Comparison of ENCODE assay signal across 8 cellular contexts in genomic region chr21:42651515-42652401, GRCh38. TPM values are rescaled to one million over a fixed set of nuclear protein-coding genes. Genes with fewer than 3 reads are reported as not detected.
DNase-seq lines count a peak whose midpoint lies in the region; ATAC-seq and TF ChIP-seq lines count a peak whose summit lies in the region.

No MANE protein-coding gene starts in this region.

- H3K4me1 ChIP-seq in Loucy (ENCODE audit: insufficient read depth, low read length, poor library complexity, severe bottlenecking): peaks cover 29% of the 10 kb centered on the region

- no peaks in the 10 kb centered on the region for H3K27me3 ChIP-seq in Loucy (ENCODE audit: insufficient read depth, low read length, poor library complexity, severe bottlenecking)

- peaks cover 24% of the 10 kb centered on the region for H4K20me1 ChIP-seq in Loucy (ENCODE audit: insufficient read depth, low read length, poor library complexity, severe bottlenecking)

- no peaks in the 10 kb centered on the region for H3K36me3 ChIP-seq in Loucy (ENCODE audit: insufficient read depth, low read length)

- peak overlapping the region; percentile 22 for H3K4me2 ChIP-seq in Loucy (ENCODE audit: low read depth, low read length, poor library complexity, severe bottlenecking)

- peak overlapping the region; percentile 26 to 90 (median 58) for H3K4me3 Mint-ChIP-seq in naive thymus-derived CD8-positive, alpha-beta T cell

- no peaks in the 10 kb centered on the region for H3K9me2 ChIP-seq in Loucy (replicated peaks; ENCODE audit: low read depth, low read length)

- H3K4me3 ChIP-seq in Loucy (ENCODE audit: low read length, poor library complexity, severe bottlenecking): no peak overlapping the region

- DNase-seq in COR-L47 (lab: John Stamatoyannopoulos, UW): peak; percentile 51
- DNase-seq in cerebellar nuclear complex (lab: John Stamatoyannopoulos, UW): peak; percentile 67 to 80
- DNase-seq in naive thymus-derived CD8-positive, alpha-beta T cell: peak in 1 of 10 donors; percentile 43
- DNase-seq in stimulated activated CD4-positive, alpha-beta T cell treated with anti-CD3 and anti-CD28 coated beads, Interleukin-12 subunit alpha, Interleukin-12 subunit beta, amount 100 ng/mL, for 4 hours: no peak
- no peak for DNase-seq in NCI-H2081 (lab: John Stamatoyannopoulos, UW)
- no peak for DNase-seq in 8988T

- POLR2A ChIA-PET in naive thymus-derived CD8-positive, alpha-beta T cell (lab: Charles Lee): interaction anchor here (0.7 kb wide), 1 partner anchor 66 kb away, joined by 3 read pairs; no protein-coding TSS in a partner anchor

- no peaks in the 10 kb centered on the region for H3K9me3 Mint-ChIP-seq in naive thymus-derived CD8-positive, alpha-beta T cell

- H3K4me1 Mint-ChIP-seq in naive thymus-derived CD8-positive, alpha-beta T cell: peaks cover 19 to 29% (median 26%) of the 10 kb centered on the region in 4 donors

- no peak overlapping the region for H2AFZ ChIP-seq in Loucy (ENCODE audit: low read length)

- no peaks in the 10 kb centered on the region for H3K9me3 ChIP-seq in Loucy (ENCODE audit: insufficient read depth, low read depth, low read length)

- H3K9ac ChIP-seq in Loucy (ENCODE audit: low read depth, low read length, poor library complexity, severe bottlenecking): no peak overlapping the region

- H3K79me2 ChIP-seq in Loucy (ENCODE audit: insufficient read depth, low read length): peaks cover 22% of the 10 kb centered on the region; the same call in 1 of the 2 replicates

- TF ChIP-seq CTCF in Loucy (conservative IDR thresholded peaks at IDR 0.05; ENCODE audit: low read length): no peak

- H3K27ac Mint-ChIP-seq in naive thymus-derived CD8-positive, alpha-beta T cell: peak overlapping the region in 9 of 10 donors; percentile 11 to 77 (median 47)

- peaks cover 0 to 11% (median 0%) of the 10 kb centered on the region in 5 donors for H3K27me3 Mint-ChIP-seq in naive thymus-derived CD8-positive, alpha-beta T cell

- H3F3A ChIP-seq in Loucy (ENCODE audit: low read depth): peaks cover 2% of the 10 kb centered on the region; the same call in 1 of the 2 replicates

- H3K36me3 Mint-ChIP-seq in naive thymus-derived CD8-positive, alpha-beta T cell: no peaks in the 10 kb centered on the region

- ATAC-seq in naive thymus-derived CD8-positive, alpha-beta T cell: no peak
- ATAC-seq in GM21529 (IDR thresholded peaks at IDR 0.05; ENCODE audit: unreplicated experiment): no peak

RNA-seq across cellular contexts. Expression of gene PDE9A, which starts 1.7 kb away (rescaled TPM):
- total RNA-seq in naive thymus-derived CD8-positive, alpha-beta T cell: 10 to 100 TPM; 15.7 to 17.1 TPM
- 1 to 10 TPM; 3.6 to 5.1 (median 4.8) TPM for polyA plus RNA-seq in naive thymus-derived CD8-positive, alpha-beta T cell

Comparison
In these comparisons a context has a peak if more than half of its experiments do, and no peak if none do; other contexts are left out.
1. DNase-seq: peak in COR-L47 (single experiment) and cerebellar nuclear complex (2 of 2); none in stimulated activated CD4-positive, alpha-beta T cell treated with anti-CD3 and anti-CD28 coated beads, Interleukin-12 subunit alpha, Interleukin-12 subunit beta, amount 100 ng/mL, for 4 hours (single experiment), NCI-H2081 (0 of 2) and 8988T (single experiment).